In the genomic region with DNA sequence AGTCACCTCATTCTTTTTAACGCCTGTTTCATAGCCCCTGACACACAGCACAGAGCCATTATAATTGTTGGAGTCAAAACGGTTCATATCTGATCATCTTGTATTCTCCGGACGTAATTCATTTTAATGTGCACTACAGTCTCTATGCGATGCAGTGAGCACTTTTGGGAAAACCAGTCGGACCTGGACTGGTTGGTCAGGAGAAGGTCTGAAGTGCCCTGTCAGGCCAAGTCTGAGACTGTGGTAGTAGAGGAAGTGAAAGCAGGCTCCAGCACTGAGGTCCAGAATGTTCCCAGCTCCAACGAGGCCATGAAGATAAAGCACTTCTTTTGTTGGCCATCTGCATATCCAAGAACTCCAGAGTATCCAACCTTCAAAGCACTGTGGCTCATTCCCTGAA, we compare ENCODE assay signal across 11 cellular contexts.
DNase-seq lines count a peak whose midpoint lies in the region; ATAC-seq and TF ChIP-seq lines count a peak whose summit lies in the region.
"Had no signal": no experiment of that assay in that cellular context is flagged by ENCODE, and none has a peak within 500 bp of the region (broad histone marks: within the 10 kb centered on the region; RNA-seq: fewer than 3 reads in every experiment).

No MANE protein-coding gene starts in this region.

- H3K9me3 ChIP-seq in BE2C = no peaks in the 10 kb centered on the region; the same call in 1 of the 2 replicates
- no peaks in the 10 kb centered on the region for H3K9me3 ChIP-seq in RWPE2 (ENCODE audit: severe bottlenecking)
- no peaks in the 10 kb centered on the region for H3K9me3 ChIP-seq in esophagus squamous epithelium
- H3K9me3 ChIP-seq in trophoblast cell (ENCODE audit: insufficient read depth, low read depth, low read length) = no peaks in the 10 kb centered on the region

- ATAC-seq in RWPE2 (ENCODE audit: low read depth) = no peak

- TF ChIP-seq CTCF in BE2C (IDR thresholded peaks at IDR 0.05; ENCODE audit: low read depth, low read length) = no peak
- TF ChIP-seq CTCF in RWPE2 (IDR thresholded peaks at IDR 0.05; ENCODE audit: poor library complexity, severe bottlenecking) = no peak
- TF ChIP-seq CTCF in esophagus squamous epithelium (IDR thresholded peaks at IDR 0.05) = no peak

- H3K4me3 ChIP-seq in BE2C (ENCODE audit: low read depth, low read length) (peak overlapping the region; percentile 59), RWPE2 (ENCODE audit: severe bottlenecking) (no peak overlapping the region), esophagus squamous epithelium (peak overlapping the region in 3 of 4 donors; percentile 11 to 49 (median 25)), trophoblast cell (ENCODE audit: low read depth, low read length) (no peak overlapping the region)

- H3K14ac ChIP-seq in trophoblast cell (ENCODE audit: low read length) = no peak overlapping the region

- no peak overlapping the region for H3K23ac ChIP-seq in trophoblast cell (ENCODE audit: low read length)

- H3K27me3 ChIP-seq in BE2C (no peaks in the 10 kb centered on the region), RWPE2 (ENCODE audit: insufficient read depth, poor library complexity, severe bottlenecking) (no peaks in the 10 kb centered on the region), esophagus squamous epithelium (no peaks in the 10 kb centered on the region), trophoblast cell (ENCODE audit: insufficient read depth, low read length) (no peaks in the 10 kb centered on the region)

- H2AFZ ChIP-seq in trophoblast cell (ENCODE audit: insufficient read depth, low read length, poor library complexity) = no peak overlapping the region

- no peak overlapping the region for H2AK5ac ChIP-seq in trophoblast cell (ENCODE audit: low read length)

- H3K79me2 ChIP-seq in trophoblast cell (ENCODE audit: control insufficient read depth, insufficient read depth, low read length, poor library complexity) = peaks cover 7% of the 10 kb centered on the region

- H3K4me1 ChIP-seq in BE2C (peaks cover 16% of the 10 kb centered on the region), RWPE2 (ENCODE audit: insufficient read depth, poor library complexity, severe bottlenecking) (peaks cover 50% of the 10 kb centered on the region), esophagus squamous epithelium (peaks cover 61 to 91% (median 74%) of the 10 kb centered on the region in 3 donors), trophoblast cell (ENCODE audit: control insufficient read depth in 1 of 2, insufficient read depth in 2 of 2, low read length in 2 of 2) (peaks cover 47 to 54% of the 10 kb centered on the region in 2 experiments)

- H3K27ac ChIP-seq in RWPE2 (ENCODE audit: poor library complexity, severe bottlenecking) (peak overlapping the region; percentile 91), esophagus squamous epithelium (peak overlapping the region; percentile 78 to 92 (median 87)), trophoblast cell (ENCODE audit: low read depth, low read length) (peak overlapping the region; percentile 15)

- peaks cover 52% of the 10 kb centered on the region for H3K79me1 ChIP-seq in trophoblast cell (ENCODE audit: low read length)

- H4K91ac ChIP-seq in trophoblast cell (ENCODE audit: low read depth, low read length) = peak overlapping the region; percentile 33

- no peak overlapping the region for H3K4me2 ChIP-seq in trophoblast cell (ENCODE audit: low read length)

- no peak overlapping the region for H4K12ac ChIP-seq in trophoblast cell (ENCODE audit: low read depth, low read length)

- peak overlapping the region; percentile 13 for H3K18ac ChIP-seq in trophoblast cell (ENCODE audit: low read length)

- H2BK5ac ChIP-seq in trophoblast cell (ENCODE audit: low read depth, low read length, poor library complexity) = no peak overlapping the region

- no peak overlapping the region for H3K9ac ChIP-seq in trophoblast cell (ENCODE audit: low read length)

- TF ChIP-seq POLR2A in esophagus squamous epithelium (IDR thresholded peaks at IDR 0.05) = no peak

- H2BK12ac ChIP-seq in trophoblast cell (ENCODE audit: low read length) = peak overlapping the region; percentile 13

- no peaks in the 10 kb centered on the region for H3K36me3 ChIP-seq in BE2C
- H3K36me3 ChIP-seq in RWPE2 (ENCODE audit: low read depth) = no peaks in the 10 kb centered on the region
- H3K36me3 ChIP-seq in esophagus squamous epithelium = no peaks in the 10 kb centered on the region
- H3K36me3 ChIP-seq in trophoblast cell (ENCODE audit: control insufficient read depth in 1 of 2, insufficient read depth in 2 of 2, low read length in 2 of 2) = no peaks in the 10 kb centered on the region

- peak overlapping the region; percentile 21 for H2BK120ac ChIP-seq in trophoblast cell (ENCODE audit: insufficient read depth, low read length, poor library complexity)

- WGBS in esophagus squamous epithelium, 2 donors = 35 to 39% methylated on average over 7 of the region's 7 CpGs
- no CpG with 5 or more reads among the region's 7 CpGs for WGBS in trophoblast cell (ENCODE audit: extremely low coverage, insufficient coverage, insufficient read length)

- intact Hi-C loops in esophagus squamous epithelium (cut with DNase I) = loop anchor here (10.0 kb wide), 1 partner anchor 110 kb away; no protein-coding TSS in a partner anchor

- DNase-seq in BE2C (peak; percentile 31), RWPE2 (ENCODE audit: low spot score) (no peak), esophagus squamous epithelium (lab: John Stamatoyannopoulos, UW) (no peak), trophoblast cell (peak; percentile 34 to 58), HCEC 1CT (no peak), DMS 273 treated with DMSO at 0.1 percent for 48 hours (lab: John Stamatoyannopoulos, UW) (no peak), NCI-H526 treated with DMSO at 0.1 percent for 48 hours (lab: John Stamatoyannopoulos, UW) (no peak), germinal center (ENCODE audit: low spot score) (no peak)
- DNase-seq: COR-L47; NCI-H526; stimulated activated naive CD4-positive, alpha-beta T cell treated with Interleukin-2 at 50 U/mL for 16 hours had no signal

- H3K4ac ChIP-seq in trophoblast cell (ENCODE audit: low read depth, low read length) = no peak overlapping the region

- peak overlapping the region; percentile 12 for H4K8ac ChIP-seq in trophoblast cell (ENCODE audit: low read depth, low read length)

Comparison
In these comparisons a context has a peak if more than half of its experiments do, and no peak if none do; other contexts are left out.
1. DNase-seq: peak in BE2C (single experiment) and trophoblast cell (2 of 2); none in RWPE2 (single experiment), esophagus squamous epithelium (single experiment), HCEC 1CT (single experiment), DMS 273 treated with DMSO at 0.1 percent for 48 hours (single experiment), NCI-H526 treated with DMSO at 0.1 percent for 48 hours (single experiment) and germinal center (single experiment).
2. H3K4me3 ChIP-seq: peak in BE2C (single experiment) and esophagus squamous epithelium (3 of 4); none in RWPE2 (single experiment) and trophoblast cell (single experiment).
3. H3K27ac ChIP-seq: peak in every context shown above with its lines; median percentile 91 in RWPE2; 87 in esophagus squamous epithelium; 15 in trophoblast cell.